In genomic region chr3:143971367-143972154, GRCh38 we compare ENCODE assay signal across 8 cellular contexts. TPM values are rescaled to one million over a fixed set of nuclear protein-coding genes. Genes with fewer than 3 reads are reported as not detected.
A peak's percentile ranks its signal among the peaks of the same experiment; 100 is the strongest.
DNase-seq lines count a peak whose midpoint lies in the region; ATAC-seq, FAIRE-seq and TF ChIP-seq lines count a peak whose summit lies in the region.

A gene with protein sequence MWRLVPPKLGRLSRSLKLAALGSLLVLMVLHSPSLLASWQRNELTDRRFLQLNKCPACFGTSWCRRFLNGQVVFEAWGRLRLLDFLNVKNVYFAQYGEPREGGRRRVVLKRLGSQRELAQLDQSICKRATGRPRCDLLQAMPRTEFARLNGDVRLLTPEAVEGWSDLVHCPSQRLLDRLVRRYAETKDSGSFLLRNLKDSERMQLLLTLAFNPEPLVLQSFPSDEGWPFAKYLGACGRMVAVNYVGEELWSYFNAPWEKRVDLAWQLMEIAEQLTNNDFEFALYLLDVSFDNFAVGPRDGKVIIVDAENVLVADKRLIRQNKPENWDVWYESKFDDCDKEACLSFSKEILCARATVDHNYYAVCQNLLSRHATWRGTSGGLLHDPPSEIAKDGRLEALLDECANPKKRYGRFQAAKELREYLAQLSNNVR (plus strand): TSS chr3:143971823. CDS start chr3:143972333, 510 bp downstream.

- peak within 1 kb of the TSS; percentile 100 for H4K5ac ChIP-seq in H1 (ENCODE audit: insufficient read length, low read depth, low read length)

- peaks cover 26% of the 10 kb centered on the region for H3K27me3 Mint-ChIP-seq in activated CD8-positive, alpha-beta memory T cell treated with anti-CD3 and anti-CD28 coated beads, Interleukin-2, amount 10 ng/mL, durations not matched to agents 7 days and 5 days

- TF ChIP-seq EP300 in H1 (IDR thresholded peaks at IDR 0.05; ENCODE audit: borderline replicate concordance in 1 of 2, low read depth in 2 of 2, low read length in 2 of 2): no peak

- H3K4me3 Mint-ChIP-seq in activated CD8-positive, alpha-beta memory T cell treated with anti-CD3 and anti-CD28 coated beads, Interleukin-2, amount 10 ng/mL, durations not matched to agents 7 days and 5 days: peak within 1 kb of the TSS; percentile 95

- H3K27me3 ChIP-seq in HUES48 (ENCODE audit: control insufficient read depth, insufficient read depth, low read length) (no peaks in the 10 kb centered on the region), NT2/D1 (ENCODE audit: insufficient read depth, insufficient read length) (no peaks in the 10 kb centered on the region), H1 (replicated peaks in 1 of 4; ENCODE audit: control insufficient read depth in 3 of 4, extremely low read depth in 1 of 4, insufficient read depth in 3 of 4, low read length in 3 of 4) (no peaks in the 10 kb centered on the region), mesenchymal stem cell (ENCODE audit: control insufficient read depth in 1 of 2, insufficient read depth in 1 of 2, low read length in 2 of 2) (no peaks in the 10 kb centered on the region)

- H4K20me1 ChIP-seq in H1 (replicated peaks in 1 of 2; ENCODE audit: control insufficient read depth in 1 of 2, insufficient read depth in 2 of 2, low read length in 2 of 2): peaks cover 4 to 6% of the 10 kb centered on the region in 2 experiments

- H3K4me1 Mint-ChIP-seq in activated CD8-positive, alpha-beta memory T cell treated with anti-CD3 and anti-CD28 coated beads, Interleukin-2, amount 10 ng/mL, durations not matched to agents 7 days and 5 days: peaks cover 21% of the 10 kb centered on the region

- H3K14ac ChIP-seq in H1 (ENCODE audit: insufficient read length) (no peak within 1 kb of the TSS), mesenchymal stem cell (ENCODE audit: low read length in 2 of 2) (peak within 1 kb of the TSS in 1 of 2 experiments; percentile 99)

- peak within 1 kb of the TSS; percentile 100 for H4K91ac ChIP-seq in H1 (replicated peaks; ENCODE audit: insufficient read length, low read length)
- H4K91ac ChIP-seq in mesenchymal stem cell (ENCODE audit: low read length): peak within 1 kb of the TSS; percentile 79

- H4K8ac ChIP-seq in H1 (ENCODE audit: extremely low read depth, insufficient read depth, low read length): peak within 1 kb of the TSS; percentile 93
- H4K8ac ChIP-seq in mesenchymal stem cell (ENCODE audit: low read length): peak within 1 kb of the TSS; percentile 94

- H3K27ac Mint-ChIP-seq in activated CD8-positive, alpha-beta memory T cell treated with anti-CD3 and anti-CD28 coated beads, Interleukin-2, amount 10 ng/mL, durations not matched to agents 7 days and 5 days: peak within 1 kb of the TSS; percentile 90

- peak within 1 kb of the TSS; percentile 81 for H3K9ac ChIP-seq in HUES48 (ENCODE audit: low read depth, low read length)
- H3K9ac ChIP-seq in NT2/D1 (ENCODE audit: insufficient read length, low read depth): peak within 1 kb of the TSS; percentile 99
- H3K9ac ChIP-seq in H1 (replicated peaks in 1 of 4; ENCODE audit: extremely low read depth in 1 of 4, low read depth in 3 of 4, low read length in 3 of 4): peak within 1 kb of the TSS; percentile 80 to 96 (median 94)
- peak within 1 kb of the TSS; percentile 95 for H3K9ac ChIP-seq in mesenchymal stem cell (ENCODE audit: low read length)

- H3K9me3 ChIP-seq in HUES48 (ENCODE audit: control insufficient read depth, insufficient read depth, low read length) (no peaks in the 10 kb centered on the region), NT2/D1 (ENCODE audit: insufficient read depth, low read length) (no peaks in the 10 kb centered on the region), H1 (ENCODE audit: insufficient read depth in 2 of 2, low read depth in 1 of 2, low read length in 1 of 2) (no peaks in the 10 kb centered on the region), mesenchymal stem cell (ENCODE audit: control insufficient read depth, low read length) (no peaks in the 10 kb centered on the region)

- peak within 1 kb of the TSS; percentile 99 for H3K56ac ChIP-seq in H1 (replicated peaks; ENCODE audit: insufficient read length, low read depth, low read length)

- H2AK5ac ChIP-seq in H1 (ENCODE audit: low read depth, low read length) (no peak within 1 kb of the TSS), mesenchymal stem cell (ENCODE audit: low read length, severe bottlenecking) (no peak within 1 kb of the TSS)

- peak; percentile 98 for DNase-seq in Caki2 (ENCODE audit: low read depth)
- peak; percentile 87 for DNase-seq in NT2/D1 (ENCODE audit: low read depth, low spot score)
- DNase-seq in activated CD8-positive, alpha-beta memory T cell treated with anti-CD3 and anti-CD28 coated beads, Interleukin-2, amount 10 ng/mL, durations not matched to agents 7 days and 5 days: peak; percentile 95
- DNase-seq in H1 (ENCODE audit: low read depth in 1 of 2, low spot score in 2 of 2): peak; percentile 81 to 94
- DNase-seq in mesenchymal stem cell: peak; percentile 96
- DNase-seq in stimulated activated CD8-positive, alpha-beta memory T cell treated with anti-CD3 and anti-CD28 coated beads, Interleukin-12 subunit alpha, Interleukin-12 subunit beta, amount 100 ng/mL, for 24 hours (ENCODE audit: extremely low read depth): peak; percentile 93

- H3K79me2 ChIP-seq in H1 (ENCODE audit: control insufficient read depth in 1 of 2, insufficient read depth in 2 of 2, low read length in 2 of 2): peaks cover 4 to 36% of the 10 kb centered on the region in 2 experiments; a peak in 3 of 4 replicates

- peak; percentile 53 for ATAC-seq in GM21423 (IDR thresholded peaks at IDR 0.05; ENCODE audit: unreplicated experiment)
- ATAC-seq in activated CD8-positive, alpha-beta memory T cell treated with anti-CD3 and anti-CD28 coated beads, Interleukin-2, amount 10 ng/mL, durations not matched to agents 7 days and 5 days: peak; percentile 75

- no peaks in the 10 kb centered on the region for H3K9me3 Mint-ChIP-seq in activated CD8-positive, alpha-beta memory T cell treated with anti-CD3 and anti-CD28 coated beads, Interleukin-2, amount 10 ng/mL, durations not matched to agents 7 days and 5 days (ENCODE audit: low read depth)

- H3K27ac ChIP-seq in HUES48 (ENCODE audit: low read depth, low read length) (peak within 1 kb of the TSS; percentile 99), H1 (ENCODE audit: low read depth, low read length) (peak within 1 kb of the TSS; percentile 92), mesenchymal stem cell (ENCODE audit: low read length, poor library complexity, severe bottlenecking) (peak within 1 kb of the TSS; percentile 99)

- H3K23ac ChIP-seq in H1 (ENCODE audit: insufficient read length) (no peak within 1 kb of the TSS), mesenchymal stem cell (ENCODE audit: low read length in 2 of 2) (peak within 1 kb of the TSS; percentile 25 to 99)

- CTCF ChIA-PET in activated CD8-positive, alpha-beta memory T cell treated with anti-CD3 and anti-CD28 coated beads, Interleukin-2, amount 10 ng/mL, durations not matched to agents 7 days and 5 days (lab: Charles Lee): interaction anchor here (0.6 to 3.0 kb wide), 12 partner anchors 11 to 970 kb away, joined by 3 to 15 read pairs (median 5); partner anchors contain the start of genes SLC9A9 and U2SURP
- CTCF ChIA-PET in H1 (lab: Charles Lee; ENCODE audit: partially characterized antibody): interaction anchor here (0.6 to 2.0 kb wide), 15 partner anchors 8 to 798 kb away, joined by 3 to 14 read pairs (median 3); no protein-coding TSS in a partner anchor

- H3K18ac ChIP-seq in H1 (ENCODE audit: extremely low read depth, low read length): peak within 1 kb of the TSS; percentile 100
- peak within 1 kb of the TSS; percentile 94 to 100 for H3K18ac ChIP-seq in mesenchymal stem cell (ENCODE audit: low read depth in 1 of 2, low read length in 2 of 2)

- H2BK20ac ChIP-seq in H1 (ENCODE audit: low read length): 0 out of 2 replicates have a peak within 1 kb of the TSS, but pooled peaks have one; percentile 90

- peak within 1 kb of the TSS; percentile 86 for H3K4me3 ChIP-seq in HUES48 (ENCODE audit: low read depth, low read length)
- peak within 1 kb of the TSS; percentile 98 for H3K4me3 ChIP-seq in NT2/D1 (ENCODE audit: insufficient read length, low read depth)
- peak within 1 kb of the TSS; percentile 87 to 97 (median 92) for H3K4me3 ChIP-seq in H1 (ENCODE audit: extremely low read depth in 1 of 4, insufficient read depth in 2 of 4, low read depth in 3 of 4, low read length in 4 of 4)
- H3K4me3 ChIP-seq in mesenchymal stem cell (ENCODE audit: insufficient read depth in 1 of 2, low read depth in 1 of 2, low read length in 2 of 2): peak within 1 kb of the TSS; percentile 67 to 91

- TF ChIP-seq CTCF in H1 (IDR thresholded peaks at IDR 0.05; ENCODE audit: control extremely low read depth in 1 of 3, insufficient read depth in 1 of 3, low read depth in 1 of 3, low read length in 3 of 3): no peak

- peak within 1 kb of the TSS; percentile 97 for H2AFZ ChIP-seq in H1 (ENCODE audit: low read length)
- peak within 1 kb of the TSS; percentile 84 for H2AFZ ChIP-seq in mesenchymal stem cell (ENCODE audit: low read depth, low read length)

- H3K23me2 ChIP-seq in H1 (ENCODE audit: low read depth, low read length): peaks cover 13% of the 10 kb centered on the region

- TF ChIP-seq RAD21 in H1 (IDR thresholded peaks at IDR 0.05 in 1 of 2, conservative IDR thresholded peaks at IDR 0.05 in 1 of 2; ENCODE audit: low read depth in 2 of 2, low read length in 2 of 2): 0 out of 4 replicates have a peak, but pooled peaks of 1 of the 2 experiments have one; percentile 1

- peak within 1 kb of the TSS; percentile 76 for H2BK120ac ChIP-seq in H1 (replicated peaks; ENCODE audit: low read depth, low read length)
- H2BK120ac ChIP-seq in mesenchymal stem cell (ENCODE audit: low read depth, low read length): peak within 1 kb of the TSS; percentile 66

- H3K36me3 Mint-ChIP-seq in activated CD8-positive, alpha-beta memory T cell treated with anti-CD3 and anti-CD28 coated beads, Interleukin-2, amount 10 ng/mL, durations not matched to agents 7 days and 5 days: no peaks in the 10 kb centered on the region

- H3K36me3 ChIP-seq in HUES48 (ENCODE audit: control insufficient read depth, insufficient read depth, low read length) (no peaks in the 10 kb centered on the region), NT2/D1 (ENCODE audit: insufficient read depth, insufficient read length, low read length) (no peaks in the 10 kb centered on the region), H1 (ENCODE audit: control insufficient read depth in 2 of 4, insufficient read depth in 4 of 4, low read length in 3 of 4) (no peaks in the 10 kb centered on the region), mesenchymal stem cell (ENCODE audit: control insufficient read depth in 1 of 2, insufficient read depth in 2 of 2, low read depth in 1 of 2, low read length in 2 of 2) (no peaks in the 10 kb centered on the region)

- POLR2A ChIA-PET in H1 (lab: Charles Lee; ENCODE audit: partially characterized antibody): interaction anchor here (0.5 to 3.4 kb wide), 38 partner anchors 9 to 1248 kb away, joined by 3 to 13 read pairs (median 3); partner anchors contain the start of genes CHST2, TRPC1 and U2SURP

- H2BK15ac ChIP-seq in H1 (ENCODE audit: low read length) (peak within 1 kb of the TSS; percentile 99; the same call in 1 of the 2 replicates), mesenchymal stem cell (ENCODE audit: low read depth, poor library complexity, severe bottlenecking) (peak within 1 kb of the TSS; percentile 62)

- no peak for FAIRE-seq in H1 (lab: Jason Lieb, UNC)

- TF ChIP-seq POLR2A in H1 (IDR thresholded peaks at IDR 0.05; ENCODE audit: control extremely low read depth in 1 of 2, low read depth in 2 of 2, low read length in 2 of 2): peak; percentile 70 to 91; a peak in 2 of 3 replicates

- 3% methylated on average over 27 of the region's 70 CpGs; no CpG with 5 or more reads in 1 of the 2 experiments for WGBS in H1 (ENCODE audit: extremely low coverage in 1 of 2, insufficient coverage in 1 of 2, insufficient read length in 1 of 2, insufficient replicate concordance in 2 of 2, low coverage in 1 of 2, low lambda C conversion rate in 2 of 2, missing lambda C conversion rate in 1 of 2), 2 experiments
- WGBS in mesenchymal stem cell: under 1% methylated on average over 41 of the region's 70 CpGs

- peak within 1 kb of the TSS; percentile 99 for H2BK12ac ChIP-seq in H1 (ENCODE audit: low read depth, low read length)
- peak within 1 kb of the TSS; percentile 81 to 97 for H2BK12ac ChIP-seq in mesenchymal stem cell (ENCODE audit: low read length in 2 of 2)

- H3K4me2 ChIP-seq in H1 (ENCODE audit: insufficient read depth in 1 of 2, low read depth in 2 of 2, low read length in 2 of 2) (peak within 1 kb of the TSS; percentile 87 to 90), mesenchymal stem cell (ENCODE audit: low read length, poor library complexity, severe bottlenecking) (peak within 1 kb of the TSS; percentile 88)

- H2BK5ac ChIP-seq in H1 (ENCODE audit: low read depth, low read length) (peak within 1 kb of the TSS; percentile 100), mesenchymal stem cell (ENCODE audit: low read depth, low read length, poor library complexity, severe bottlenecking) (peak within 1 kb of the TSS; percentile 77)

- 0 out of 2 replicates have a peak, but pooled peaks cover 3% of the 10 kb centered on the region for H3K79me1 ChIP-seq in H1 (ENCODE audit: low read depth, low read length)
- peaks cover 5% of the 10 kb centered on the region for H3K79me1 ChIP-seq in mesenchymal stem cell (replicated peaks; ENCODE audit: low read length, poor library complexity, severe bottlenecking)

- H3K4me1 ChIP-seq in HUES48 (ENCODE audit: control insufficient read depth, insufficient read depth, low read length): peaks cover 27% of the 10 kb centered on the region
- H3K4me1 ChIP-seq in NT2/D1 (ENCODE audit: insufficient read depth, insufficient read length): no peaks in the 10 kb centered on the region
- peaks cover 0 to 4% (median 0%) of the 10 kb centered on the region in 4 experiments; a peak in 3 of 7 replicates for H3K4me1 ChIP-seq in H1 (replicated peaks in 1 of 4; ENCODE audit: control insufficient read depth in 3 of 4, insufficient read depth in 4 of 4, low read length in 3 of 4)
- H3K4me1 ChIP-seq in mesenchymal stem cell (ENCODE audit: control insufficient read depth, insufficient read depth, low read depth, low read length): peaks cover 3% of the 10 kb centered on the region

- H3K4ac ChIP-seq in H1 (replicated peaks; ENCODE audit: insufficient read length, low read depth, low read length) (peak within 1 kb of the TSS; percentile 96), mesenchymal stem cell (ENCODE audit: low read depth in 1 of 2, low read length in 2 of 2) (peak within 1 kb of the TSS; percentile 80 to 90)

- in situ Hi-C loops in Caki2 (cut with HindIII; ENCODE audit: low pct_unique_long_range_greater_than_20kb, low sequenced_read_pairs): no loop called here

RNA-seq across cellular contexts. Expression of the gene that starts here (rescaled TPM):
- 20.2 and 25.2 TPM in 2 replicates for total RNA-seq in Caki2 (2014; rRNA removed; shearing (Covaris generic); ENCODE audit: low replicate concordance)
- total RNA-seq in activated CD8-positive, alpha-beta memory T cell treated with anti-CD3 and anti-CD28 coated beads, Interleukin-2, amount 10 ng/mL, durations not matched to agents 7 days and 5 days: 10 to 100 TPM; 21.7 to 22.3 TPM
- 28.7 and 28.9 TPM in 2 replicates for total RNA-seq in H1 (2021; fragmentation: NEBNext Ultra II Directional; extraction: Animal tissue kit (Norgen Biotek cat#: 25700))
- polyA plus RNA-seq in H1 (2011; rRNA removed): 18.4 and 27.0 TPM in 2 replicates
- polyA plus RNA-seq in H1 (2011; cell fraction: cytosol; rRNA removed): 14.5 TPM
- polyA plus RNA-seq in H1 (2011; cell fraction: nucleus; rRNA removed): 40.1 TPM
- polyA plus RNA-seq in H1 (2012, experiment 1 of 2): 15.8 to 22.8 TPM (median 19.9 TPM) in 4 replicates
- polyA plus RNA-seq in H1 (2012, experiment 2 of 2): 3.1 TPM
- 23.1 TPM for polyA plus RNA-seq in H1 (2013, experiment 1 of 2)
- polyA plus RNA-seq in H1 (2013, experiment 2 of 2): 26.1 TPM
- polyA minus RNA-seq in H1 (2011; rRNA and poly(A)+ RNA removed): 22.4 and 27.6 TPM in 2 replicates
- 69.5 TPM for polyA minus RNA-seq in H1 (2011; cell fraction: cytosol; rRNA and poly(A)+ RNA removed)
- polyA minus RNA-seq in H1 (2011; cell fraction: nucleus; rRNA and poly(A)+ RNA removed): 96.8 TPM
- polyA plus RNA-seq in mesenchymal stem cell (2013, experiment 1 of 2): 9.7 TPM
- polyA plus RNA-seq in mesenchymal stem cell (2013, experiment 2 of 2): 10.4 TPM

Comparison
In these comparisons a context has a peak if more than half of its experiments do, and no peak if none do; other contexts are left out.
1. Peak in every context shown above with its lines: DNase-seq, ATAC-seq, H3K4me3 ChIP-seq and H3K27ac ChIP-seq.